Comparison of ENCODE assay signal across 8 cellular contexts in genomic region chr2:53786371-53787254, GRCh38. TPM values are rescaled to one million over a fixed set of nuclear protein-coding genes. Genes with fewer than 3 reads are reported as not detected.
DNase-seq lines count a peak whose midpoint lies in the region; FAIRE-seq and TF ChIP-seq lines count a peak whose summit lies in the region.

Gene ASB3 (minus strand): TSS chr2:53786953. CDS start chr2:53765572, 21,381 bp downstream.
Gene ERLEC1 (plus strand): TSS chr2:53787044. CDS start chr2:53787211, 167 bp downstream.

- TF ChIP-seq CTCF in fibroblast of the aortic adventitia (IDR thresholded peaks at IDR 0.05; ENCODE audit: insufficient read depth, low read length) (no peak), nephron (IDR thresholded peaks at IDR 0.05; ENCODE audit: unreplicated experiment in 3 of 3) (no peak)

- H3K27me3 Mint-ChIP-seq in nephron (ENCODE audit: low read depth), result no peaks in the 10 kb centered on the region
- H3K27me3 Mint-ChIP-seq in stimulated activated naive CD8-positive, alpha-beta T cell treated with anti-CD3 and anti-CD28 coated beads, Interleukin-15, Interleukin-2, amounts not matched to agents 100 ng/mL and 50 ng/mL, for 24 hours, result no peaks in the 10 kb centered on the region

- H3K4me1 Mint-ChIP-seq in nephron, result peaks cover 31% of the 10 kb centered on the region
- peaks cover 58% of the 10 kb centered on the region for H3K4me1 Mint-ChIP-seq in stimulated activated naive CD8-positive, alpha-beta T cell treated with anti-CD3 and anti-CD28 coated beads, Interleukin-15, Interleukin-2, amounts not matched to agents 100 ng/mL and 50 ng/mL, for 24 hours (ENCODE audit: low read depth)

- no peaks in the 10 kb centered on the region for H3K9me3 Mint-ChIP-seq in nephron
- H3K9me3 Mint-ChIP-seq in stimulated activated naive CD8-positive, alpha-beta T cell treated with anti-CD3 and anti-CD28 coated beads, Interleukin-15, Interleukin-2, amounts not matched to agents 100 ng/mL and 50 ng/mL, for 24 hours, result no peaks in the 10 kb centered on the region

- peak; percentile 70 for TF ChIP-seq POLR2A in H54 (IDR thresholded peaks at IDR 0.05; ENCODE audit: low read depth, low read length)

- peak within 1 kb of the TSS; percentile 95 to 98 (median 95) for H3K4me3 Mint-ChIP-seq in nephron
- peak within 1 kb of the TSS; percentile 97 for H3K4me3 Mint-ChIP-seq in stimulated activated naive CD8-positive, alpha-beta T cell treated with anti-CD3 and anti-CD28 coated beads, Interleukin-15, Interleukin-2, amounts not matched to agents 100 ng/mL and 50 ng/mL, for 24 hours

- FAIRE-seq in H54 (lab: Jason Lieb, UNC), result no peak

- DNase-seq in EL, result peak; percentile 84
- peak; percentile 80 for DNase-seq in H54 (ENCODE audit: insufficient read length, low spot score)
- DNase-seq in LoVo (ENCODE audit: low spot score), result peak; percentile 83
- peak; percentile 98 to 99 for DNase-seq in SHP77 (lab: John Stamatoyannopoulos, UW)
- DNase-seq in activated effector memory CD4-positive, alpha-beta T cell treated with Interleukin-2 at 50 U/mL for 16 hours, result peak; percentile 80
- DNase-seq in fibroblast of the aortic adventitia (ENCODE audit: low read depth), result peak; percentile 74

- H3K27ac Mint-ChIP-seq in nephron, result peak within 1 kb of the TSS; percentile 92 to 97 (median 95)
- H3K27ac Mint-ChIP-seq in stimulated activated naive CD8-positive, alpha-beta T cell treated with anti-CD3 and anti-CD28 coated beads, Interleukin-15, Interleukin-2, amounts not matched to agents 100 ng/mL and 50 ng/mL, for 24 hours, result peak within 1 kb of the TSS; percentile 97

- peaks cover 7% of the 10 kb centered on the region for H3K36me3 Mint-ChIP-seq in nephron (ENCODE audit: low read depth)
- peaks cover 24% of the 10 kb centered on the region for H3K36me3 Mint-ChIP-seq in stimulated activated naive CD8-positive, alpha-beta T cell treated with anti-CD3 and anti-CD28 coated beads, Interleukin-15, Interleukin-2, amounts not matched to agents 100 ng/mL and 50 ng/mL, for 24 hours (ENCODE audit: low read depth)

- peak within 1 kb of the TSS; percentile 94 for H3K4me3 ChIP-seq in fibroblast of the aortic adventitia (ENCODE audit: low read depth, low read length)

RNA-seq across cellular contexts. Expression of gene ASB3, which starts in this region (rescaled TPM):
- total RNA-seq in fibroblast of the aortic adventitia (ENCODE audit: low replicate concordance), result 15.5 and 27.9 TPM in 2 replicates

RNA-seq across cellular contexts. Expression of gene ERLEC1, which starts in this region (rescaled TPM):
- total RNA-seq in fibroblast of the aortic adventitia (ENCODE audit: low replicate concordance), result 64.5 and 72.1 TPM in 2 replicates

Comparison
In these comparisons a context has a peak if more than half of its experiments do, and no peak if none do; other contexts are left out.
1. Peak in every context shown above with its lines: DNase-seq and H3K4me3 ChIP-seq.